Comparison of ENCODE assay signal across 17 cellular contexts in the genomic region with DNA sequence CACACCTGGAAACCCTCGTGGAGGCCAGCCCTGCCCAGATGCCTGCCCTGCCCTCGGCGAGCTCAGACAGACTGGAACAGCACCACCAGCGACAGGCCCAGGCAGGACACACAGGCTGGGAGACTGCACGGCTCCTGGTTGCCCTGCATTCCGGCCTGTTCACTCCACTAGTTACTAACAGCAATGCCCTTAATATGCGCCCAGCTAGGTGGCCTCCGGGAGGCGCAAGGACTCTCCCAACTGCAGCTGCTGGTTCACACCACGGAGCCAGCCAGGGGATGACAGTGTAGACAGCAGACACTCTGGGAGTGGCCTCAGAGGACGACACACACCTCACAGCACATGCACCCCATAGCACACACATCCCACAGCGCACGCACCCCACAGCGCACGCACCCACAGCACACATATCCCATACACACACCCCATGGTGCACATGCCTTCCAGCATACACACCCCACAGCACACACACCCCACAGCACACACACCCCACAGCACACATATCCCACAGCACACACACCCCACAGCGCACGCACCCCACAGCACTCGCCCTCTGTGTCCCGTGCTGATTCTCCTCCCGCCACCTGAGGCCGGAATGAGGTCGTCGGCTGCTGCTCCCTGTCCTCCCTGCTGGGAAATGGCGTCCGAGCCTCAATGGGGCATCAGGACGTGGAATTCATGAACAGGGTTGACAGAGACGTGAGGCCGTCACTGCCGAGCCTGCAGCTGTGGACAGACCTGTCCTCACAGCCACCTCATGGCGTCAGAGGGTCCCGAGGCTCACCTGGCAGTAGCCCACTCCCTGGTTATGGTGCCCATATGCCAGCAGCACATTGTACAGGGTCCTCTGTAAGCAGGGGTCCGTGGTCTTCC. TPM values are rescaled to one million over a fixed set of nuclear protein-coding genes. Genes with fewer than 3 reads are reported as not detected.
DNase-seq lines count a peak whose midpoint lies in the region; ATAC-seq, FAIRE-seq and TF ChIP-seq lines count a peak whose summit lies in the region.
"Had no signal": no experiment of that assay in that cellular context is flagged by ENCODE, and none has a peak within 500 bp of the region (broad histone marks: within the 10 kb centered on the region; RNA-seq: fewer than 3 reads in every experiment).

No MANE protein-coding gene starts in this region.

- H3K9ac ChIP-seq in DND-41 (ENCODE audit: low read depth, low read length) (no peak overlapping the region), kidney (ENCODE audit: low read length in 2 of 2) (no peak overlapping the region)
- H3K9ac ChIP-seq: BLaER1 had no signal

- intact Hi-C loops in kidney (cut with DNase I), result no loop called here

- H4K20me1 ChIP-seq in DND-41 (ENCODE audit: insufficient read depth, low read length), result no peaks in the 10 kb centered on the region
- H4K20me1 ChIP-seq: BLaER1 had no signal

- DNase-seq in A172 (ENCODE audit: low spot score) (peak; percentile 22), DND-41 (no peak), SHP77 (lab: John Stamatoyannopoulos, UW) (peak; percentile 23 to 38), kidney (peak; percentile 64), suprapubic skin (ENCODE audit: low spot score in 2 of 2) (no peak), substantia nigra (lab: John Stamatoyannopoulos, UW) (no peak), NCI-H2171 (lab: John Stamatoyannopoulos, UW) (no peak)
- DNase-seq: body of pancreas; effector memory CD8-positive, alpha-beta T cell; kidney glomerular epithelial cell; NCI-H2029 treated with DMSO at 0.1 percent for 48 hours; OCI-M1 had no signal

- ATAC-seq in DND-41 (ENCODE audit: insufficient read depth, low read depth) (no peak), GM19452 (IDR thresholded peaks at IDR 0.05; ENCODE audit: unreplicated experiment) (no peak)
- ATAC-seq: body of pancreas; effector memory CD8-positive, alpha-beta T cell had no signal

- 71% methylated on average over 13 of the region's 32 CpGs for WGBS in suprapubic skin

- H3K4me2 ChIP-seq in DND-41 (ENCODE audit: insufficient read depth, low read length), result no peak overlapping the region
- H3K4me2 ChIP-seq: BLaER1 had no signal

- peak; percentile 34 for TF ChIP-seq CTCF in DND-41 (IDR thresholded peaks at IDR 0.05; ENCODE audit: borderline replicate concordance, extremely low read depth, low read length, poor library complexity, severe bottlenecking)
- TF ChIP-seq CTCF in kidney (IDR thresholded peaks at IDR 0.05; ENCODE audit: borderline replicate concordance, extremely low read depth, insufficient read depth), result no peak
- TF ChIP-seq CTCF in suprapubic skin (IDR thresholded peaks at IDR 0.05), result peak in 1 of 2 donors; percentile 12

- H3K27me3 ChIP-seq in DND-41 (ENCODE audit: insufficient read depth, low read length, poor library complexity) (no peaks in the 10 kb centered on the region), suprapubic skin (no peaks in the 10 kb centered on the region)
- H3K27me3 ChIP-seq: BLaER1, body of pancreas had no signal

- TF ChIP-seq EP300 in suprapubic skin (IDR thresholded peaks at IDR 0.05), result no peak

- no peak overlapping the region for H2AFZ ChIP-seq in DND-41 (ENCODE audit: low read depth, low read length)

- no peak for FAIRE-seq in kidney (lab: Jason Lieb, UNC)
- FAIRE-seq: G401.6 had no signal

- peaks cover 7% of the 10 kb centered on the region for H3K9me3 ChIP-seq in DND-41 (ENCODE audit: insufficient read depth, low read length, severe bottlenecking)
- H3K9me3 ChIP-seq in kidney (ENCODE audit: control insufficient read depth in 1 of 2, low read length in 2 of 2), result no peaks in the 10 kb centered on the region
- H3K9me3 ChIP-seq in suprapubic skin, result no peaks in the 10 kb centered on the region
- H3K9me3 ChIP-seq: body of pancreas had no signal

- TF ChIP-seq POLR2A in suprapubic skin (IDR thresholded peaks at IDR 0.05), result no peak

- H3K27ac ChIP-seq in DND-41 (ENCODE audit: low read length) (no peak overlapping the region), kidney (ENCODE audit: low read depth in 2 of 2, low read length in 2 of 2) (no peak overlapping the region), suprapubic skin (no peak overlapping the region), substantia nigra (ENCODE audit: low read depth, low read length, poor library complexity, severe bottlenecking) (no peak overlapping the region)
- H3K27ac ChIP-seq: BLaER1, body of pancreas had no signal

- H3K4me3 ChIP-seq in DND-41 (ENCODE audit: low read depth in 1 of 2, low read length in 2 of 2), result no peak overlapping the region
- H3K4me3 ChIP-seq in kidney (ENCODE audit: low read length in 2 of 2), result no peak overlapping the region
- no peak overlapping the region for H3K4me3 ChIP-seq in suprapubic skin
- H3K4me3 ChIP-seq: BLaER1, body of pancreas had no signal

- H3K4me1 ChIP-seq in DND-41 (ENCODE audit: insufficient read depth, low read length), result no peaks in the 10 kb centered on the region
- H3K4me1 ChIP-seq in kidney (ENCODE audit: control insufficient read depth in 1 of 2, insufficient read depth in 1 of 2, low read depth in 1 of 2, low read length in 2 of 2), result no peaks in the 10 kb centered on the region
- peaks cover 7% of the 10 kb centered on the region for H3K4me1 ChIP-seq in suprapubic skin
- H3K4me1 ChIP-seq: BLaER1, body of pancreas had no signal

- no peaks in the 10 kb centered on the region for H3K79me2 ChIP-seq in DND-41 (ENCODE audit: insufficient read depth, low read length)

- no peaks in the 10 kb centered on the region for H3K36me3 ChIP-seq in DND-41 (ENCODE audit: insufficient read depth, low read length)
- peaks cover 3 to 13% of the 10 kb centered on the region in 2 donors for H3K36me3 ChIP-seq in kidney (ENCODE audit: control insufficient read depth in 1 of 2, insufficient read depth in 2 of 2, low read length in 2 of 2)
- H3K36me3 ChIP-seq in suprapubic skin, result peaks cover 21% of the 10 kb centered on the region

RNA-seq across cellular contexts. Expression of a gene that starts 13.6 kb away (rescaled TPM):
- total RNA-seq in A172 (2014; rRNA removed; shearing (Covaris generic)), result not detected in 2 replicates
- 9.6 TPM for total RNA-seq in kidney
- 18.3 TPM for polyA plus RNA-seq in kidney (ENCODE audit: insufficient read depth, low read depth, low replicate concordance)
- 10 to 100 TPM; 23.5 to 40.8 (median 32.2) TPM for total RNA-seq in suprapubic skin
- total RNA-seq: myocyte; T-helper 1 cell treated with Interleukin-12 subunit alpha and Interleukin-12 subunit beta and Interleukin-4 antibody, amounts not matched to agents 30 ng/mL and 1 ng/mL, for 36 hours had no signal

RNA-seq across cellular contexts. Expression of a gene that starts 53.3 kb away (rescaled TPM):
- total RNA-seq in A172 (2014; rRNA removed; shearing (Covaris generic)), result 285 and 287 TPM in 2 replicates
- 256 TPM for total RNA-seq in kidney
- polyA plus RNA-seq in kidney (ENCODE audit: insufficient read depth, low read depth, low replicate concordance), result 210 TPM
- total RNA-seq in suprapubic skin, result 100 to 1,000 TPM; 131 to 255 (median 222) TPM

Comparison
In these comparisons a context has a peak if more than half of its experiments do, and no peak if none do; other contexts are left out.
1. DNase-seq: peak in A172 (single experiment), SHP77 (2 of 2) and kidney (single experiment); none in DND-41 (single experiment), suprapubic skin (0 of 2), substantia nigra (0 of 49) and NCI-H2171 (single experiment).
2. RNA of a gene that starts 13.6 kb away (total RNA-seq): 23.5 to 40.8 TPM in suprapubic skin and 9.6 TPM in kidney (single experiment); not detected in A172; every median in the first group is over 10 times any median in the second.